In the genomic region with DNA sequence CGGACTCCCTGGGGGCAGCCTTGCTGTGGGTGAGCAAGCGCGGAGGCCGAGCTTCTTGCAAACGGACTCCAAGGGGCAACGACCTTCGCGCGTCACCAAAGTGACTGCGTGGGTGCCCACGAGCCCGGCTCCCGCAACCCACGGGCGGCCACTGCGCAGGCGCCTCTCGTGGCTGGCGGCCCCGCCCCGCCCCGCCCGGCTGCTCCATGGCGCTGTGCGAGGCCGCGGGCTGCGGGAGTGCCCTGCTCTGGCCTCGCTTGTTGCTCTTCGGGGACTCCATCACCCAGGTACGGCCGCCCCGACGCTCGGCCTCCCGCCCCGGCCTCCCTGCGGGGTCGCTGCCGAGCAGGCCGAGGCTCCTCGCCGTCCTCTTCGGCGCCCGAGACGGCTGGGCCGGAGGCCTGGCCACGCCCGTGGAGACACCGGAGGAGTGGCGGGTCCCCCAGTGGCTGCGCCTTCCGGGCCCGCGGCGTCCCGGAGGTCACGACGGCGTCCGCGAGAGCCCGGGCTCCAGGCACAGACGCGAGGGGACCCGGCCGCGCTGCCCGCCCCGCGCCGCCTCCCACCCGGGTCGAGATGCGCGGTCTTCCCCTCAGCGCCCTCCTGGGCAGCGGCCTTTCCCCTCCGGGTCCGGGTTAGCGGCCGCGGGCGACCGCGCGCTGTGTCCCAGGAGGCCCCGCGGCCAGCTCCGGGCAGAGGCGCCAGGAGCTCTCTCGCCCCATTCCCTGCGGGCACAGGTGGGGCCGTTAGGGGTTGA, we compare ENCODE assay signal across 8 cellular contexts. TPM values are rescaled to one million over a fixed set of nuclear protein-coding genes. Genes with fewer than 3 reads are reported as not detected.
A peak's percentile ranks its signal among the peaks of the same experiment; 100 is the strongest.
DNase-seq lines count a peak whose midpoint lies in the region; ATAC-seq, FAIRE-seq and TF ChIP-seq lines count a peak whose summit lies in the region.

A gene with protein sequence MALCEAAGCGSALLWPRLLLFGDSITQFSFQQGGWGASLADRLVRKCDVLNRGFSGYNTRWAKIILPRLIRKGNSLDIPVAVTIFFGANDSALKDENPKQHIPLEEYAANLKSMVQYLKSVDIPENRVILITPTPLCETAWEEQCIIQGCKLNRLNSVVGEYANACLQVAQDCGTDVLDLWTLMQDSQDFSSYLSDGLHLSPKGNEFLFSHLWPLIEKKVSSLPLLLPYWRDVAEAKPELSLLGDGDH (plus strand): TSS at position 191 of the 757 bp plus-strand sequence. CDS start 16 bp downstream, at position 207.

- peak; percentile 35 for DNase-seq in RCC 7860 (ENCODE audit: low spot score)
- DNase-seq in activated effector memory CD4-positive, alpha-beta T cell treated with anti-CD3 and anti-CD28 coated beads, Interleukin-2, amount 50 U/mL, for 16 hours = peak; percentile 92
- peak; percentile 55 to 80 for DNase-seq in foreskin fibroblast
- DNase-seq in neural progenitor cell (ENCODE audit: low spot score) = peak; percentile 59

- H3F3A ChIP-seq in neural progenitor cell (ENCODE audit: low read depth) = peaks cover 26% of the 10 kb centered on the region

- peaks cover 47% of the 10 kb centered on the region for H3K4me1 ChIP-seq in BLaER1
- H3K4me1 ChIP-seq in neural progenitor cell = no peaks in the 10 kb centered on the region
- peaks cover 2 to 31% (median 26%) of the 10 kb centered on the region in 5 donors for H3K4me1 ChIP-seq in subcutaneous abdominal adipose tissue (ENCODE audit: control insufficient read depth in 5 of 5, insufficient read depth in 5 of 5, low read length in 5 of 5)

- H3K9me3 ChIP-seq in BLaER1 = no peaks in the 10 kb centered on the region
- no peaks in the 10 kb centered on the region for H3K9me3 ChIP-seq in neural progenitor cell (ENCODE audit: low read depth)
- H3K9me3 ChIP-seq in subcutaneous abdominal adipose tissue (ENCODE audit: control insufficient read depth in 5 of 5, low read length in 5 of 5) = no peaks in the 10 kb centered on the region

- H3K36me3 Mint-ChIP-seq in neural progenitor cell = peaks cover 26% of the 10 kb centered on the region

- H3K27me3 Mint-ChIP-seq in neural progenitor cell (ENCODE audit: insufficient read depth, low read depth) = peaks cover 5% of the 10 kb centered on the region

- H3K9me3 Mint-ChIP-seq in neural progenitor cell = no peaks in the 10 kb centered on the region

- H3K27me3 ChIP-seq in BLaER1 (no peaks in the 10 kb centered on the region), neural progenitor cell (peaks cover 28% of the 10 kb centered on the region), subcutaneous abdominal adipose tissue (ENCODE audit: control insufficient read depth in 5 of 5, insufficient read depth in 4 of 5, low read length in 5 of 5) (no peaks in the 10 kb centered on the region)

- H3K4me3 Mint-ChIP-seq in neural progenitor cell = peak within 1 kb of the TSS; percentile 80

- H3K27ac ChIP-seq in BLaER1 = peak within 1 kb of the TSS; percentile 91
- H3K27ac ChIP-seq in neural progenitor cell = no peak within 1 kb of the TSS
- peak within 1 kb of the TSS; percentile 94 for H3K27ac ChIP-seq in subcutaneous abdominal adipose tissue (ENCODE audit: low read depth, low read length)

- H3K9ac ChIP-seq in BLaER1 = peak within 1 kb of the TSS; percentile 88
- H3K9ac ChIP-seq in neural progenitor cell = no peak within 1 kb of the TSS
- peak within 1 kb of the TSS; percentile 71 to 88 (median 83) for H3K9ac ChIP-seq in subcutaneous abdominal adipose tissue (ENCODE audit: low read length in 5 of 5)

- H3K36me3 ChIP-seq in BLaER1 (peaks cover 57% of the 10 kb centered on the region), neural progenitor cell (peaks cover 4% of the 10 kb centered on the region), subcutaneous abdominal adipose tissue (ENCODE audit: control insufficient read depth in 5 of 5, insufficient read depth in 5 of 5, low read length in 5 of 5) (peaks cover 6 to 24% (median 16%) of the 10 kb centered on the region in 5 donors)

- peaks cover 5% of the 10 kb centered on the region for H3K4me1 Mint-ChIP-seq in neural progenitor cell

- no peak within 1 kb of the TSS for H3K27ac Mint-ChIP-seq in neural progenitor cell

- FAIRE-seq in RCC 7860 (lab: Jason Lieb, UNC) = no peak

- H2AFZ ChIP-seq in neural progenitor cell (replicated peaks) = peak within 1 kb of the TSS; percentile 89

- H3K4me3 ChIP-seq in BLaER1 = peak within 1 kb of the TSS; percentile 80
- H3K4me3 ChIP-seq in foreskin fibroblast (ENCODE audit: low read depth in 1 of 2, low read length in 2 of 2) = peak within 1 kb of the TSS; percentile 85 to 88
- H3K4me3 ChIP-seq in neural progenitor cell = peak within 1 kb of the TSS; percentile 63
- peak within 1 kb of the TSS; percentile 81 to 96 (median 82) for H3K4me3 ChIP-seq in subcutaneous abdominal adipose tissue (ENCODE audit: low read depth in 1 of 5, low read length in 5 of 5)

- H4K20me1 ChIP-seq in BLaER1 (0 out of 2 replicates have a peak, but pooled peaks cover 8% of the 10 kb centered on the region), neural progenitor cell (ENCODE audit: low read depth) (peaks cover 5% of the 10 kb centered on the region)

- no peak for TF ChIP-seq CTCF in foreskin fibroblast (IDR thresholded peaks at IDR 0.05; ENCODE audit: low read depth, low read length)
- no peak for TF ChIP-seq CTCF in neural progenitor cell (IDR thresholded peaks at IDR 0.05)

- no peaks in the 10 kb centered on the region for H3K79me2 ChIP-seq in neural progenitor cell (ENCODE audit: low read depth)

- peak within 1 kb of the TSS; percentile 98 for H3K4me2 ChIP-seq in BLaER1
- H3K4me2 ChIP-seq in neural progenitor cell = peak within 1 kb of the TSS; percentile 90

- peak; percentile 76 for ATAC-seq in GM19025 (IDR thresholded peaks at IDR 0.05; ENCODE audit: low read depth, unreplicated experiment)
- peak; percentile 72 for ATAC-seq in HG03196 (IDR thresholded peaks at IDR 0.05; ENCODE audit: unreplicated experiment)

RNA-seq across cellular contexts. Expression of the gene that starts here (rescaled TPM):
- 22.4 and 45.6 TPM in 2 replicates for total RNA-seq in neural progenitor cell (ENCODE audit: low replicate concordance)

Comparison
In these comparisons a context has a peak if more than half of its experiments do, and no peak if none do; other contexts are left out.
1. DNase-seq: peak in every context shown above with its lines; median percentile 92 in activated effector memory CD4-positive, alpha-beta T cell treated with anti-CD3 and anti-CD28 coated beads, Interleukin-2, amount 50 U/mL, for 16 hours; 68 in foreskin fibroblast; 59 in neural progenitor cell; 35 in RCC 7860.